In genomic region chrX:50691820-50692219, GRCh38 we compare ENCODE assay signal across 8 cellular contexts.
DNase-seq lines count a peak whose midpoint lies in the region; ATAC-seq, FAIRE-seq and TF ChIP-seq lines count a peak whose summit lies in the region.

No MANE protein-coding gene starts in this region.

- H3K27ac Mint-ChIP-seq in astrocyte (ENCODE audit: unreplicated experiment) = no peak overlapping the region

- no peaks in the 10 kb centered on the region for H3K79me2 ChIP-seq in astrocyte (ENCODE audit: insufficient read depth, low read length)

- H4K20me1 ChIP-seq in astrocyte (ENCODE audit: insufficient read depth, low read length) = no peaks in the 10 kb centered on the region

- no peak overlapping the region for H2AFZ ChIP-seq in astrocyte (ENCODE audit: low read depth, low read length)

- peaks cover under 1% of the 10 kb centered on the region for H3K4me1 Mint-ChIP-seq in astrocyte (ENCODE audit: low read depth, unreplicated experiment)

- no peaks in the 10 kb centered on the region for H3K9me3 ChIP-seq in astrocyte (ENCODE audit: insufficient read depth, low read depth, low read length)
- H3K9me3 ChIP-seq in thoracic aorta = no peaks in the 10 kb centered on the region

- no peak overlapping the region for H3K4me2 ChIP-seq in astrocyte (ENCODE audit: low read length)

- in situ Hi-C loops in Caki2 (cut with HindIII; ENCODE audit: low pct_unique_long_range_greater_than_20kb, low sequenced_read_pairs) = no loop called here

- ATAC-seq in GM18517 (IDR thresholded peaks at IDR 0.05; ENCODE audit: unreplicated experiment) (peak; percentile 95), HG02943 (IDR thresholded peaks at IDR 0.05; ENCODE audit: low read depth, unreplicated experiment) (peak; percentile 88), thoracic aorta (ENCODE audit: insufficient number of reproducible peaks, low FRiP score, low read depth) (no peak), HG02623 (IDR thresholded peaks at IDR 0.05; ENCODE audit: unreplicated experiment) (no peak)

- H3K4me3 ChIP-seq in astrocyte (ENCODE audit: insufficient read depth, low read depth, low read length) (no peak overlapping the region), thoracic aorta (no peak overlapping the region)

- DNase-seq in Caki2 (ENCODE audit: low read depth) (peak; percentile 30), NCI-H2227 (lab: John Stamatoyannopoulos, UW; ENCODE audit: unreplicated experiment) (peak; percentile 73), astrocyte (ENCODE audit: low read depth) (no peak), iris pigment epithelial cell (ENCODE audit: low read depth) (peak; percentile 45), thoracic aorta (ENCODE audit: low spot score) (no peak)

- H3K36me3 ChIP-seq in astrocyte (ENCODE audit: insufficient read depth, low read length) (no peaks in the 10 kb centered on the region), thoracic aorta (no peaks in the 10 kb centered on the region)

- no peak overlapping the region for H3K4me3 Mint-ChIP-seq in astrocyte (ENCODE audit: unreplicated experiment)

- H3K27me3 ChIP-seq in astrocyte (ENCODE audit: insufficient read depth, low read length) (no peaks in the 10 kb centered on the region), thoracic aorta (replicated peaks; ENCODE audit: insufficient read depth) (no peaks in the 10 kb centered on the region)

- no peaks in the 10 kb centered on the region for H3K27me3 Mint-ChIP-seq in astrocyte (ENCODE audit: low read depth, unreplicated experiment)

- H3K27ac ChIP-seq in astrocyte (ENCODE audit: low read depth, low read length) = no peak overlapping the region
- no peak overlapping the region for H3K27ac ChIP-seq in thoracic aorta

- H3K36me3 Mint-ChIP-seq in astrocyte (ENCODE audit: low read depth, unreplicated experiment) = no peaks in the 10 kb centered on the region

- TF ChIP-seq CTCF in astrocyte (IDR thresholded peaks at IDR 0.05; ENCODE audit: insufficient read depth, low read depth, low read length) (peak; percentile 50), thoracic aorta (IDR thresholded peaks at IDR 0.05) (peak; percentile 54)

- H3K9me3 Mint-ChIP-seq in astrocyte (ENCODE audit: unreplicated experiment) = no peaks in the 10 kb centered on the region

- FAIRE-seq in astrocyte (lab: Jason Lieb, UNC) = peak; percentile 100

- H3K4me1 ChIP-seq in astrocyte (ENCODE audit: insufficient read depth, low read length) = no peaks in the 10 kb centered on the region
- H3K4me1 ChIP-seq in thoracic aorta (ENCODE audit: control insufficient read depth in 1 of 2, low read depth in 2 of 2) = no peaks in the 10 kb centered on the region

- H3K9ac ChIP-seq in astrocyte (ENCODE audit: low read length) = no peak overlapping the region

Comparison
In these comparisons a context has a peak if more than half of its experiments do, and no peak if none do; other contexts are left out.
1. DNase-seq: peak in Caki2 (single experiment), NCI-H2227 (single experiment) and iris pigment epithelial cell (single experiment); none in astrocyte (single experiment) and thoracic aorta (single experiment).
2. ATAC-seq: peak in GM18517 (single experiment) and HG02943 (single experiment); none in thoracic aorta (single experiment) and HG02623 (single experiment).